10 cellular contexts compared by ENCODE assay signal in genomic region chr15:67927501-67928156, GRCh38.
DNase-seq lines count a peak whose midpoint lies in the region; ATAC-seq and TF ChIP-seq lines count a peak whose summit lies in the region.
"Had no signal": no experiment of that assay in that cellular context is flagged by ENCODE, and none has a peak within 500 bp of the region (broad histone marks: within the 10 kb centered on the region; RNA-seq: fewer than 3 reads in every experiment).

No MANE protein-coding gene starts in this region.

- peak; percentile 96 for ATAC-seq in IMR-90 (ENCODE audit: low read depth)
- peak; percentile 79 for ATAC-seq in left lung
- ATAC-seq in left lobe of liver, result no peak
- no peak for ATAC-seq in GM19463 (IDR thresholded peaks at IDR 0.05; ENCODE audit: unreplicated experiment)

- no TSS peak for BruUV-seq in IMR-90 (replicated peaks; lab: Mats Ljungman, UMichigan)

- dilution Hi-C loops in IMR-90 (cut with HindIII; ENCODE audit: low sequenced_read_pairs, unreplicated experiment), result no loop called here

- DNase-seq in IMR-90 (peak; percentile 97), cardiac fibroblast (ENCODE audit: low read depth in 2 of 2) (peak; percentile 80 to 97), left lung (peak in 1 of 2 donors; percentile 84), type B pancreatic cell (ENCODE audit: extremely low spot score, unreplicated experiment) (no peak), left lobe of liver (ENCODE audit: low spot score) (no peak)
- no peak for DNase-seq in activated CD4-positive, alpha-beta T cell treated with anti-CD3 and anti-CD28 coated beads for 1 hour
- DNase-seq: activated naive CD8-positive, alpha-beta T cell treated with anti-CD3 and anti-CD28 coated beads, Interleukin-2, amount 10 ng/mL, durations not matched to agents 7 days and 5 days; NCI-H1694 treated with DMSO at 0.1 percent for 48 hours had no signal

- no peak overlapping the region for H3K23ac ChIP-seq in IMR-90 (ENCODE audit: low read depth, low read length)

- no peaks in the 10 kb centered on the region for H3K27me3 Mint-ChIP-seq in type B pancreatic cell
- H3K27me3 Mint-ChIP-seq: activated naive CD8-positive, alpha-beta T cell treated with anti-CD3 and anti-CD28 coated beads, Interleukin-2, amount 10 ng/mL, durations not matched to agents 7 days and 5 days had no signal

- POLR2A ChIA-PET in IMR-90 (lab: Charles Lee; ENCODE audit: unreplicated experiment), result interaction anchor here (0.6 kb wide), 1 partner anchor 12 kb away, joined by 3 read pairs; no protein-coding TSS in a partner anchor

- peak overlapping the region; percentile 71 to 92 for H4K8ac ChIP-seq in IMR-90 (ENCODE audit: low read depth in 2 of 2, low read length in 2 of 2)

- no peak overlapping the region for H3K9ac ChIP-seq in IMR-90 (ENCODE audit: low read depth, low read length)

- peak overlapping the region; percentile 78; the same call in 1 of the 2 replicates for H4K5ac ChIP-seq in IMR-90 (ENCODE audit: low read depth, low read length)

- intact Hi-C loops in IMR-90 (cut with micrococcal nuclease) (no loop called here), left lung (cut with DNase I) (no loop called here)

- no peak for TF ChIP-seq POLR2A in IMR-90 (IDR thresholded peaks at IDR 0.05; ENCODE audit: low read depth, low read length)

- CTCF ChIA-PET in IMR-90 (lab: Yijun Ruan, JAX), result no interaction called here

- H3K56ac ChIP-seq in IMR-90 (ENCODE audit: extremely low read depth, insufficient read depth, low read length), result no peak overlapping the region

- in situ Hi-C loops in IMR-90 (cut with MboI; ENCODE audit: low sequenced_read_pairs), result no loop called here

- H3K4me2 ChIP-seq in IMR-90 (ENCODE audit: low read depth, low read length), result peak overlapping the region; percentile 59

- H3K9me3 Mint-ChIP-seq in type B pancreatic cell, result peaks cover 10% of the 10 kb centered on the region

- peak overlapping the region; percentile 78 for H3K4ac ChIP-seq in IMR-90 (ENCODE audit: low read depth, low read length)

- peak overlapping the region; percentile 34 for H3K4me3 Mint-ChIP-seq in type B pancreatic cell
- H3K4me3 Mint-ChIP-seq: activated naive CD8-positive, alpha-beta T cell treated with anti-CD3 and anti-CD28 coated beads, Interleukin-2, amount 10 ng/mL, durations not matched to agents 7 days and 5 days; T-helper 1 cell treated with Interleukin-12 subunit alpha and Interleukin-12 subunit beta and Interleukin-4 antibody, amounts not matched to agents 30 μg/mL and 1 μg/mL, for 36 hours had no signal

- TF ChIP-seq CTCF in IMR-90 (conservative IDR thresholded peaks at IDR 0.05; ENCODE audit: low read depth, low read length), result no peak
- TF ChIP-seq CTCF in cardiac fibroblast (IDR thresholded peaks at IDR 0.05; ENCODE audit: low read depth, low read length), result no peak
- TF ChIP-seq CTCF in left lung (IDR thresholded peaks at IDR 0.05), result no peak
- TF ChIP-seq CTCF in type B pancreatic cell (conservative IDR thresholded peaks at IDR 0.05), result no peak

- peak overlapping the region; percentile 56 for H2BK5ac ChIP-seq in IMR-90 (ENCODE audit: low read depth, low read length, poor library complexity, severe bottlenecking)

- H3K36me3 ChIP-seq in IMR-90 (ENCODE audit: control insufficient read depth, insufficient read depth, low read length) (no peaks in the 10 kb centered on the region), left lung (no peaks in the 10 kb centered on the region)

- peak overlapping the region; percentile 51; the same call in 1 of the 3 replicates for H2BK15ac ChIP-seq in IMR-90 (ENCODE audit: low read depth, low read length)

- peak overlapping the region; percentile 45 for H2BK20ac ChIP-seq in IMR-90 (ENCODE audit: low read depth, low read length)

- peaks cover 7% of the 10 kb centered on the region for H3K9me1 ChIP-seq in IMR-90 (ENCODE audit: insufficient read depth, low read length)

- peak overlapping the region; percentile 91; the same call in 1 of the 2 replicates for H4K91ac ChIP-seq in IMR-90 (ENCODE audit: insufficient read depth, low read depth, low read length)

- peak overlapping the region; percentile 67 for H3K27ac Mint-ChIP-seq in type B pancreatic cell
- H3K27ac Mint-ChIP-seq: activated naive CD8-positive, alpha-beta T cell treated with anti-CD3 and anti-CD28 coated beads, Interleukin-2, amount 10 ng/mL, durations not matched to agents 7 days and 5 days; T-helper 1 cell treated with Interleukin-12 subunit alpha and Interleukin-12 subunit beta and Interleukin-4 antibody, amounts not matched to agents 30 μg/mL and 1 μg/mL, for 36 hours had no signal

- no peak overlapping the region for H3K14ac ChIP-seq in IMR-90 (replicated peaks; ENCODE audit: low read depth, low read length)

- H3K36me3 Mint-ChIP-seq in type B pancreatic cell, result peaks cover 4% of the 10 kb centered on the region
- H3K36me3 Mint-ChIP-seq: activated naive CD8-positive, alpha-beta T cell treated with anti-CD3 and anti-CD28 coated beads, Interleukin-2, amount 10 ng/mL, durations not matched to agents 7 days and 5 days had no signal

- H3K27ac ChIP-seq in IMR-90 (ENCODE audit: insufficient read depth, low read length), result peak overlapping the region; percentile 87
- peak overlapping the region; percentile 53 to 73 for H3K27ac ChIP-seq in left lung

- peak overlapping the region; percentile 71 for H2AFZ ChIP-seq in IMR-90 (replicated peaks; ENCODE audit: low read length, poor library complexity)

- WGBS in IMR-90 (ENCODE audit: extremely low coverage in 2 of 2, insufficient read length in 1 of 2), 2 experiments, result 20% methylated on average over 1 of the region's 8 CpGs; no CpG with 5 or more reads in 1 of the 2 experiments

- H3K4me1 ChIP-seq in IMR-90 (ENCODE audit: control insufficient read depth, insufficient read depth, low read length), result peaks cover 14% of the 10 kb centered on the region
- peaks cover 0 to 8% of the 10 kb centered on the region in 2 donors for H3K4me1 ChIP-seq in left lung

- H2AK5ac ChIP-seq in IMR-90 (ENCODE audit: low read depth, low read length), result 0 out of 2 replicates have a peak overlapping the region, but pooled peaks have one; percentile 49

- TF ChIP-seq RAD21 in IMR-90 (IDR thresholded peaks at IDR 0.05; ENCODE audit: low read length), result 0 out of 2 replicates have a peak, but pooled peaks have one; percentile 7

- peaks cover 42% of the 10 kb centered on the region for H3K4me1 Mint-ChIP-seq in type B pancreatic cell (ENCODE audit: unreplicated experiment)
- H3K4me1 Mint-ChIP-seq: activated naive CD8-positive, alpha-beta T cell treated with anti-CD3 and anti-CD28 coated beads, Interleukin-2, amount 10 ng/mL, durations not matched to agents 7 days and 5 days had no signal

- H3K79me1 ChIP-seq in IMR-90 (ENCODE audit: low read depth in 1 of 2, low read length in 2 of 2), result no peaks in the 10 kb centered on the region

- no peaks in the 10 kb centered on the region for H3K27me3 ChIP-seq in IMR-90 (ENCODE audit: control insufficient read depth, insufficient read depth, low read length)
- no peaks in the 10 kb centered on the region for H3K27me3 ChIP-seq in left lung

- H2BK120ac ChIP-seq in IMR-90 (ENCODE audit: low read depth, low read length), result peak overlapping the region; percentile 92

- no peak overlapping the region for H2AK9ac ChIP-seq in IMR-90 (replicated peaks; ENCODE audit: low read depth, low read length, poor library complexity)

- H3K9me3 ChIP-seq in IMR-90 (ENCODE audit: control insufficient read depth, insufficient read depth, low read length) (no peaks in the 10 kb centered on the region), left lung (no peaks in the 10 kb centered on the region)

- H3K4me3 ChIP-seq in IMR-90 (ENCODE audit: insufficient read depth, low read depth, low read length) (no peak overlapping the region), cardiac fibroblast (replicated peaks in 1 of 2; ENCODE audit: low read depth in 2 of 2, low read length in 2 of 2) (no peak overlapping the region), left lung (no peak overlapping the region)

- H4K20me1 ChIP-seq in IMR-90 (ENCODE audit: insufficient read depth, low read length), result no peaks in the 10 kb centered on the region

- H3K18ac ChIP-seq in IMR-90 (ENCODE audit: low read depth, low read length), result peak overlapping the region; percentile 82

TF ChIP-seq in IMR-90, 13 proteins besides CTCF, POLR2A, EP300 and RAD21 (continues in another document):
- peak; percentile 26 for TF ChIP-seq RCOR1 (IDR thresholded peaks at IDR 0.05; ENCODE audit: insufficient replicate concordance, low read length)
- TF ChIP-seq MXI1 (IDR thresholded peaks at IDR 0.05; ENCODE audit: borderline replicate concordance, low read depth, low read length), result 0 out of 2 replicates have a peak, but pooled peaks have one; percentile 17
- 0 out of 2 replicates have a peak, but pooled peaks have one; percentile 14 for TF ChIP-seq RFX5 (IDR thresholded peaks at IDR 0.05; ENCODE audit: low read depth, low read length)
- no peak for TF ChIP-seq NFE2L2 (IDR thresholded peaks at IDR 0.05; ENCODE audit: low read depth, low read length)
- TF ChIP-seq SMC3 (IDR thresholded peaks at IDR 0.05; ENCODE audit: low read depth, low read length), result no peak
- no peak for TF ChIP-seq ELK1 (IDR thresholded peaks at IDR 0.05; ENCODE audit: borderline replicate concordance, low read depth, low read length)
- peak; percentile 54 for TF ChIP-seq BHLHE40 (IDR thresholded peaks at IDR 0.05; ENCODE audit: low read depth, low read length)
- peak; percentile 38; the same call in 1 of the 2 replicates for TF ChIP-seq USF2 (IDR thresholded peaks at IDR 0.05; ENCODE audit: low read depth, low read length)
- 0 out of 2 replicates have a peak, but pooled peaks have one; percentile 23 for TF ChIP-seq MAFK (IDR thresholded peaks at IDR 0.05; ENCODE audit: low read depth, low read length)
- TF ChIP-seq CEBPB (IDR thresholded peaks at IDR 0.05; ENCODE audit: low read depth, low read length), result no peak
- TF ChIP-seq MAZ (IDR thresholded peaks at IDR 0.05; ENCODE audit: borderline replicate concordance, low read depth, low read length), result no peak; the same call in 1 of the 2 replicates

Comparison
In these comparisons a context has a peak if more than half of its experiments do, and no peak if none do; other contexts are left out.
1. ATAC-seq: peak in IMR-90 (single experiment) and left lung (single experiment); none in left lobe of liver (single experiment) and GM19463 (single experiment).
2. DNase-seq: peak in IMR-90 (single experiment) and cardiac fibroblast (2 of 2); none in type B pancreatic cell (single experiment), left lobe of liver (single experiment) and activated CD4-positive, alpha-beta T cell treated with anti-CD3 and anti-CD28 coated beads for 1 hour (single experiment).